9 cellular contexts compared by ENCODE assay signal in the genomic region with DNA sequence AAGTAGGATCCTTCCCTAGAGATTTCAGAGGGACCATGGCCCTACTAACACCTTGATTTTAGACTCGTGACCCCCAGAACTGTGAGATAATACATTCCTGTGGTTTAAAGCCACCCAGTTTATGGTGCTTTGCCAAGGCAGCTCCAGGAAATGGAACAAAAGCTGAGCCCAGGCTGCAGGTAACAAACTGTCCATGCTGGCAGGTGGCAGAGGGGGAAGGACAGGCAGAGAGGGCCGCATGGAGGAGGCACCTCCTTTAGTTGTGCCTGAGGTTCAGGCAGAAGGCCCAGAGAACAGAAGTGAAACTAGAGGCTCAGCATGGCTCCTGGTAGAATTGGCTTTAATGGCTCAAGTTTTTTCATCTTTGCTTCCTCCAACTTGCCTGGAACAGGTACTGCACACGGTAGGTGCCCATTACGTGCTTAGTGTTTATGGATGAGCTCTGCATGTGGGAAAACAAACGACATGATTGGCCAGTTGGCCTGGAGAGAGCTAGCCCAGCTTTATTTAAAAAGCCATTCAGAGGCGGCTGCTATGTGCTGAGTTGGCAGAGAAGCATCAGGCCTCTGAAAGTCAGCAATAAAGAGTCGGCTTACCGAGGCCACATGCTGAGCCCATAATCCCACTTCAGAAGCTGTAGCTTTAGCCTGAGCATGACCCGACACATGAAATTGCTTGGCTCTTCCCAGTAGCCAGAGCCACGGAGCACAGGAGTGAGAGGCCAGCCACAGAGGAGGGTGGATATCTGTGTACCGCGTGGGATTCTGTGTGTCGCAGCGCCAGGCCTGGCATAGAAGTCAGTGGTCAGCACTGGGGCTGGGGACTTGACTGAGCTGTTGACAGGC. TPM values are rescaled to one million over a fixed set of nuclear protein-coding genes. Genes with fewer than 3 reads are reported as not detected.
A peak's percentile ranks its signal among the peaks of the same experiment; 100 is the strongest.
DNase-seq lines count a peak whose midpoint lies in the region; ATAC-seq, FAIRE-seq and TF ChIP-seq lines count a peak whose summit lies in the region.
"Had no signal": no experiment of that assay in that cellular context is flagged by ENCODE, and none has a peak within 500 bp of the region (broad histone marks: within the 10 kb centered on the region; RNA-seq: fewer than 3 reads in every experiment).

No MANE protein-coding gene starts in this region.

- DNase-seq in NCI-H2171 treated with DMSO at 0.1 percent for 48 hours (lab: John Stamatoyannopoulos, UW) (peak; percentile 17), NCI-H2171 (lab: John Stamatoyannopoulos, UW) (no peak), HepG2 (ENCODE audit: low spot score) (peak; percentile 73), upper lobe of right lung (peak; percentile 55), HAP-1 (ENCODE audit: low spot score in 2 of 2) (no peak)

- 58 to 72% (median 70%) methylated on average over 14 of the region's 14 CpGs for WGBS in adipose tissue, 3 donors
- WGBS in HepG2 (ENCODE audit: low lambda C conversion rate): 92% methylated on average over 12 of the region's 14 CpGs

- no peak for TF ChIP-seq RAD21 in HepG2 (CRISPR knock-in tag; IDR thresholded peaks at IDR 0.05)

- TF ChIP-seq POLR2A in HepG2 (IDR thresholded peaks at IDR 0.05; ENCODE audit: insufficient read depth in 1 of 2, low read depth in 2 of 2, low read length in 2 of 2): no peak

- H3K4me2 ChIP-seq in HepG2 (ENCODE audit: low read depth, low read length): peak overlapping the region; percentile 4; the same call in 1 of the 2 replicates

- H3K27ac ChIP-seq in adipose tissue (ENCODE audit: low read depth, low read length) (peak overlapping the region; percentile 46), HepG2 (ENCODE audit: extremely low read length, insufficient read depth, low read length) (peak overlapping the region; percentile 95), upper lobe of right lung (peak overlapping the region; percentile 95)
- H3K27ac ChIP-seq: HL-60 had no signal

- H3K4me1 ChIP-seq in HepG2 (ENCODE audit: insufficient read depth, low read length) (peaks cover 94% of the 10 kb centered on the region), upper lobe of right lung (peaks cover 85% of the 10 kb centered on the region), HAP-1 (no peaks in the 10 kb centered on the region)

- H3K27me3 ChIP-seq in HepG2 (ENCODE audit: control insufficient read depth in 1 of 2, insufficient read depth in 2 of 2, low read length in 2 of 2) (no peaks in the 10 kb centered on the region), upper lobe of right lung (no peaks in the 10 kb centered on the region), HAP-1 (ENCODE audit: low read depth) (no peaks in the 10 kb centered on the region)

- ATAC-seq in HepG2 (no peak), upper lobe of right lung (no peak), HG03520 (IDR thresholded peaks at IDR 0.05; ENCODE audit: unreplicated experiment) (no peak), GM19463 (IDR thresholded peaks at IDR 0.05; ENCODE audit: unreplicated experiment) (no peak)

- no peak for FAIRE-seq in HepG2 (lab: Jason Lieb, UNC)

- intact Hi-C loops in HepG2 (cut with micrococcal nuclease; ENCODE audit: unreplicated experiment) (no loop called here), upper lobe of right lung (cut with DNase I) (no loop called here)

- BruUV-seq in HepG2 (replicated peaks; lab: Mats Ljungman, UMichigan): TSS peak; percentile 81

- POLR2A ChIA-PET in HepG2 (lab: Yijun Ruan, JAX): interaction anchor here (1.0 to 7.9 kb wide), 11 partner anchors 15 to 170 kb away, joined by 3 to 153 read pairs (median 7); partner anchors contain the start of genes HS1BP3 and RHOB

- no peaks in the 10 kb centered on the region for H3K36me3 ChIP-seq in HepG2 (replicated peaks in 1 of 2; ENCODE audit: control insufficient read depth in 1 of 2, insufficient read depth in 2 of 2, low read length in 2 of 2)
- no peaks in the 10 kb centered on the region for H3K36me3 ChIP-seq in upper lobe of right lung
- H3K36me3 ChIP-seq in HAP-1 (replicated peaks): no peaks in the 10 kb centered on the region

- H3K9ac ChIP-seq in HepG2 (ENCODE audit: insufficient read depth, low read depth, low read length): peak overlapping the region; percentile 61

- no peaks in the 10 kb centered on the region for H3K79me2 ChIP-seq in HepG2 (ENCODE audit: insufficient read depth, low read length)

- H3K4me3 ChIP-seq in HepG2 (replicated peaks in 1 of 3; ENCODE audit: insufficient read depth in 1 of 3, low read depth in 2 of 3, low read length in 3 of 3) (no peak overlapping the region), upper lobe of right lung (no peak overlapping the region), HAP-1 (no peak overlapping the region)

- H3K9me3 ChIP-seq in HepG2 (ENCODE audit: low read length) (no peaks in the 10 kb centered on the region), upper lobe of right lung (no peaks in the 10 kb centered on the region), HAP-1 (no peaks in the 10 kb centered on the region)

- H2AFZ ChIP-seq in HepG2 (ENCODE audit: low read length): no peak overlapping the region

- no peaks in the 10 kb centered on the region for H4K20me1 ChIP-seq in HepG2 (ENCODE audit: insufficient read depth, low read length)

- TF ChIP-seq CTCF in HepG2 (CRISPR knock-in tag; IDR thresholded peaks at IDR 0.05) (no peak), upper lobe of right lung (IDR thresholded peaks at IDR 0.05) (no peak)

- CTCF ChIA-PET in HepG2 (lab: Yijun Ruan, JAX; ENCODE audit: low intra/inter-chr PET ratio, low total read pairs): no interaction called here

- TF ChIP-seq EP300 in HepG2 (IDR thresholded peaks at IDR 0.05; ENCODE audit: low read depth in 2 of 2, low read length in 2 of 2) (no peak), HepG2 (CRISPR knock-in tag; IDR thresholded peaks at IDR 0.05; ENCODE audit: borderline replicate concordance) (no peak)

- in situ Hi-C loops in HepG2 (cut with HindIII; ENCODE audit: extremely low pct_ligation_motif_present, low pct_unique_long_range_greater_than_20kb): no loop called here
- in situ Hi-C loops in HAP-1 (cut with MboI; ENCODE audit: low sequenced_read_pairs): no loop called here

RNA-seq across cellular contexts. Expression of gene HS1BP3, which starts 36.5 kb away (rescaled TPM):
- polyA plus RNA-seq in adipose tissue (10 to 100 TPM; 11.9 to 25.1 (median 14.8) TPM), HepG2 (2011; rRNA removed) (15.2 and 17.3 TPM in 2 replicates)
- total RNA-seq in HepG2 (2016; rRNA removed; fragmentation: Illumina TruSeq; extraction: Trizol) (22.0 and 22.8 TPM in 2 replicates), upper lobe of right lung (35.8 TPM)
- total RNA-seq in HepG2 (2016; cell fraction: cytosol; rRNA removed; fragmentation: Illumina TruSeq; extraction: Trizol; ENCODE audit: low read depth): 4.7 and 4.9 TPM in 2 replicates
- total RNA-seq in HepG2 (2016; cell fraction: insoluble cytoplasmic fraction; rRNA removed; fragmentation: Illumina TruSeq; extraction: Trizol): 18.5 and 23.5 TPM in 2 replicates
- 12.9 and 13.2 TPM in 2 replicates for total RNA-seq in HepG2 (2016; cell fraction: membrane; rRNA removed; fragmentation: Illumina TruSeq; extraction: Trizol)
- 16.8 and 19.0 TPM in 2 replicates for total RNA-seq in HepG2 (2016; cell fraction: nucleus; rRNA removed; fragmentation: Illumina TruSeq; extraction: Trizol)
- polyA plus RNA-seq in HepG2 (2011; cell fraction: cytosol; rRNA removed): 9.2 and 11.9 TPM in 2 replicates
- polyA plus RNA-seq in HepG2 (2011; cell fraction: nucleus; rRNA removed): 20.1 and 23.4 TPM in 2 replicates
- 13.4 and 14.5 TPM in 2 replicates for polyA plus RNA-seq in HepG2 (2012)
- polyA plus RNA-seq in HepG2 (2016; cell fraction: cytosol; fragmentation: Illumina TruSeq; extraction: Trizol; ENCODE audit: low read depth): 5.3 and 5.4 TPM in 2 replicates
- 19.1 and 22.3 TPM in 2 replicates for polyA plus RNA-seq in HepG2 (2016; cell fraction: insoluble cytoplasmic fraction; fragmentation: Illumina TruSeq; extraction: Trizol; ENCODE audit: low read depth)
- polyA plus RNA-seq in HepG2 (2016; cell fraction: membrane; fragmentation: Illumina TruSeq; extraction: Trizol; ENCODE audit: low read depth): 8.7 and 10.7 TPM in 2 replicates
- polyA plus RNA-seq in HepG2 (2016; cell fraction: nucleus; fragmentation: Illumina TruSeq; extraction: Trizol; ENCODE audit: insufficient read depth, low read depth): 19.4 and 22.9 TPM in 2 replicates
- 14.3 and 29.5 TPM in 2 replicates for polyA minus RNA-seq in HepG2 (2011; rRNA and poly(A)+ RNA removed; ENCODE audit: low replicate concordance)
- polyA minus RNA-seq in HepG2 (2011; cell fraction: cytosol; rRNA and poly(A)+ RNA removed): 11.9 and 13.8 TPM in 2 replicates
- 28.6 and 28.8 TPM in 2 replicates for polyA minus RNA-seq in HepG2 (2011; cell fraction: nucleus; rRNA and poly(A)+ RNA removed)

RNA-seq across cellular contexts. Expression of gene GDF7, which starts 52.5 kb away (rescaled TPM):
- under 1 TPM in 2 of 3 donors, not detected in 1; 0.02 to 0.09 TPM for polyA plus RNA-seq in adipose tissue
- 10.2 and 15.0 TPM in 2 replicates for total RNA-seq in HepG2 (2016; rRNA removed; fragmentation: Illumina TruSeq; extraction: Trizol)
- 1.6 and 1.8 TPM in 2 replicates for total RNA-seq in HepG2 (2016; cell fraction: cytosol; rRNA removed; fragmentation: Illumina TruSeq; extraction: Trizol; ENCODE audit: low read depth)
- 9.2 and 15.1 TPM in 2 replicates for total RNA-seq in HepG2 (2016; cell fraction: insoluble cytoplasmic fraction; rRNA removed; fragmentation: Illumina TruSeq; extraction: Trizol)
- total RNA-seq in HepG2 (2016; cell fraction: membrane; rRNA removed; fragmentation: Illumina TruSeq; extraction: Trizol): 5.3 and 5.6 TPM in 2 replicates
- total RNA-seq in HepG2 (2016; cell fraction: nucleus; rRNA removed; fragmentation: Illumina TruSeq; extraction: Trizol): 16.7 and 18.1 TPM in 2 replicates
- polyA plus RNA-seq in HepG2 (2011; rRNA removed): 1.6 and 3.0 TPM in 2 replicates
- polyA plus RNA-seq in HepG2 (2011; cell fraction: cytosol; rRNA removed): 1.5 and 1.9 TPM in 2 replicates
- polyA plus RNA-seq in HepG2 (2011; cell fraction: nucleus; rRNA removed): 6.3 and 9.6 TPM in 2 replicates
- 4.5 and 5.8 TPM in 2 replicates for polyA plus RNA-seq in HepG2 (2012)
- polyA plus RNA-seq in HepG2 (2016; cell fraction: cytosol; fragmentation: Illumina TruSeq; extraction: Trizol; ENCODE audit: low read depth): 0.75 and 0.80 TPM in 2 replicates
- polyA plus RNA-seq in HepG2 (2016; cell fraction: insoluble cytoplasmic fraction; fragmentation: Illumina TruSeq; extraction: Trizol; ENCODE audit: low read depth): 5.6 and 5.9 TPM in 2 replicates
- 2.3 and 2.7 TPM in 2 replicates for polyA plus RNA-seq in HepG2 (2016; cell fraction: membrane; fragmentation: Illumina TruSeq; extraction: Trizol; ENCODE audit: low read depth)
- 19.8 and 21.2 TPM in 2 replicates for polyA plus RNA-seq in HepG2 (2016; cell fraction: nucleus; fragmentation: Illumina TruSeq; extraction: Trizol; ENCODE audit: insufficient read depth, low read depth)
- polyA minus RNA-seq in HepG2 (2011; rRNA and poly(A)+ RNA removed; ENCODE audit: low replicate concordance): 5.0 TPM in 1 of 2 replicates, not detected in the other
- polyA minus RNA-seq in HepG2 (2011; cell fraction: cytosol; rRNA and poly(A)+ RNA removed): 2.5 and 4.1 TPM in 2 replicates
- 2.4 and 4.5 TPM in 2 replicates for polyA minus RNA-seq in HepG2 (2011; cell fraction: nucleus; rRNA and poly(A)+ RNA removed)
- total RNA-seq in upper lobe of right lung: 0.72 TPM

Comparison
In these comparisons a context has a peak if more than half of its experiments do, and no peak if none do; other contexts are left out.
1. DNase-seq: peak in NCI-H2171 treated with DMSO at 0.1 percent for 48 hours (single experiment), HepG2 (single experiment) and upper lobe of right lung (single experiment); none in NCI-H2171 (single experiment) and HAP-1 (0 of 2).
2. Peak in every context shown above with its lines, with median percentiles within 50 percentile points of each other: H3K27ac ChIP-seq.